1 cellular context compared by ENCODE assay signal in the genomic region with DNA sequence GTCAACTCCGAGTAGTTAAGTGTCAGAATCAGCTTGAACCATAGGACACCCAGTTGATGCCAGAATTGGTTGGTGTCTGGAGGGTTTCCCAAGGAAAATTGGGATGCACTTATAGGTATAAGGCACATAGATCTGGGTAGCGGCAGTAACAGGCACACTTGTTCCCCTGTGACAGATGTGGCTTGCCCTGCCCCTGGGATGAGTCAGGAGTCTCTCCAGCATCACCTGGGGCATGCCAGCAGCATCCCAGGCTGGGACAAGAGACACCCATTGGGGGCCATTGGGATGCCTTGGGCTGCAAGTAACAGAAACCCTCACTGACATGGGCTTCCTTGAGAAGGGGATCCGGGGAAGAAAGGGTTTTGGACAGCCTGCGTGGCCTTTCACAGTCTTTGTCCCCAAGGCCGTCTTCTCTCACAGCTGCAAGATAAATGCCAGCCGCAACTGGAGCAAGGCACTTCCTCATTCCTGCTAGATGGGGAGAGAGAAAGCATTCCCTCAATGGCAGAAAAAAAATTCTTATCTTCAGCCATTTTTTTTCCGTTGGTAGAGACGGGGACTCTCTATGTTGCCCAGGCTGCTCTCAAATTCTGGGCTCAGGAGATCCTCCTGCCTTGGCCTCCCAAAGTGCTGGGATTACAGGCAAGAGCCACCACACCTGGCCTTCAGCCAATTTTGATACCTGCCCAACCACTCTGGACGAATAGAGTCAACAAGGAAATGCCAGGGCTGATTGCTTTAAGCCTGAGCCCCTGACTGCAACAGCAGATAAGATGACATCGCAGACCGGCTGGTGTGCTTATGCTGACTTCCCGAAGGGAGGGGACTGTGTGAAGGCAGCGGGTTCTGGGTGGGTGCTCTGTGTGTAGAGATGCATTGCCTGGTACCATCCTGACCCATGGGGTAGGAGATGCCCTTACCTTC.
TF ChIP-seq lines count a peak whose summit lies in the region.

No MANE protein-coding gene starts in this region.

TF ChIP-seq in K562, 482 proteins besides CTCF, POLR2A, EP300 and RAD21 (continued from another document and continues in another):
- TF ChIP-seq, protein P1, sequence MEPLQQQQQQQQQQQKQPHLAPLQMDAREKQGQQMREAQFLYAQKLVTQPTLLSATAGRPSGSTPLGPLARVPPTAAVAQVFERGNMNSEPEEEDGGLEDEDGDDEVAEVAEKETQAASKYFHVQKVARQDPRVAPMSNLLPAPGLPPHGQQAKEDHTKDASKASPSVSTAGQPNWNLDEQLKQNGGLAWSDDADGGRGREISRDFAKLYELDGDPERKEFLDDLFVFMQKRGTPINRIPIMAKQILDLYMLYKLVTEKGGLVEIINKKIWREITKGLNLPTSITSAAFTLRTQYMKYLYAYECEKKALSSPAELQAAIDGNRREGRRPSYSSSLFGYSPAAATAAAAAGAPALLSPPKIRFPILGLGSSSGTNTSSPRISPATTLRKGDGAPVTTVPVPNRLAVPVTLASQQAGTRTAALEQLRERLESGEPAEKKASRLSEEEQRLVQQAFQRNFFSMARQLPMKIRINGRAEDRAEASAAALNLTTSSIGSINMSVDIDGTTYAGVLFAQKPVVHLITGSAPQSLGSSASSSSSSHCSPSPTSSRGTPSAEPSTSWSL (CRISPR knock-in tag; IDR thresholded peaks at IDR 0.05; ENCODE audit: borderline replicate concordance): no peak
- TF ChIP-seq ZNF347 (CRISPR knock-in tag; IDR thresholded peaks at IDR 0.05; ENCODE audit: low read depth): no peak
- TF ChIP-seq MAFG (tag; conservative IDR thresholded peaks at IDR 0.05): no peak
- TF ChIP-seq MEF2D (tag; conservative IDR thresholded peaks at IDR 0.05; ENCODE audit: low read depth): no peak
- TF ChIP-seq ZNF324 (CRISPR knock-in tag; IDR thresholded peaks at IDR 0.05): no peak
- TF ChIP-seq NR0B1 (IDR thresholded peaks at IDR 0.05; ENCODE audit: partially characterized antibody): no peak
- TF ChIP-seq, protein P2, sequence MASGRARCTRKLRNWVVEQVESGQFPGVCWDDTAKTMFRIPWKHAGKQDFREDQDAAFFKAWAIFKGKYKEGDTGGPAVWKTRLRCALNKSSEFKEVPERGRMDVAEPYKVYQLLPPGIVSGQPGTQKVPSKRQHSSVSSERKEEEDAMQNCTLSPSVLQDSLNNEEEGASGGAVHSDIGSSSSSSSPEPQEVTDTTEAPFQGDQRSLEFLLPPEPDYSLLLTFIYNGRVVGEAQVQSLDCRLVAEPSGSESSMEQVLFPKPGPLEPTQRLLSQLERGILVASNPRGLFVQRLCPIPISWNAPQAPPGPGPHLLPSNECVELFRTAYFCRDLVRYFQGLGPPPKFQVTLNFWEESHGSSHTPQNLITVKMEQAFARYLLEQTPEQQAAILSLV (tag; IDR thresholded peaks at IDR 0.05): no peak
- peak; percentile 81 to 93; a peak in 3 of 4 replicates for TF ChIP-seq TEAD1 (CRISPR knock-in tag; IDR thresholded peaks at IDR 0.05)
- TF ChIP-seq, protein P3, sequence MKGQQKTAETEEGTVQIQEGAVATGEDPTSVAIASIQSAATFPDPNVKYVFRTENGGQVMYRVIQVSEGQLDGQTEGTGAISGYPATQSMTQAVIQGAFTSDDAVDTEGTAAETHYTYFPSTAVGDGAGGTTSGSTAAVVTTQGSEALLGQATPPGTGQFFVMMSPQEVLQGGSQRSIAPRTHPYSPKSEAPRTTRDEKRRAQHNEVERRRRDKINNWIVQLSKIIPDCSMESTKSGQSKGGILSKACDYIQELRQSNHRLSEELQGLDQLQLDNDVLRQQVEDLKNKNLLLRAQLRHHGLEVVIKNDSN (CRISPR knock-in tag; IDR thresholded peaks at IDR 0.05): no peak
- TF ChIP-seq PTTG1 (tag; IDR thresholded peaks at IDR 0.05; ENCODE audit: low read depth): no peak
- no peak for TF ChIP-seq NCOA6 (IDR thresholded peaks at IDR 0.05)
- no peak for TF ChIP-seq ELK3 (CRISPR knock-in tag; IDR thresholded peaks at IDR 0.05)
- TF ChIP-seq NR2C1 (IDR thresholded peaks at IDR 0.05): no peak
- TF ChIP-seq NR2C1 (tag; IDR thresholded peaks at IDR 0.05): no peak
- TF ChIP-seq GATAD2A (IDR thresholded peaks at IDR 0.05): no peak
- no peak for TF ChIP-seq MAFK (IDR thresholded peaks at IDR 0.05; ENCODE audit: low read length)
- no peak for TF ChIP-seq ZKSCAN1 (IDR thresholded peaks at IDR 0.05; ENCODE audit: low read depth, low read length)
- no peak for TF ChIP-seq ZNF655 (CRISPR knock-in tag; IDR thresholded peaks at IDR 0.05)
- TF ChIP-seq ZNF561 (CRISPR knock-in tag; conservative IDR thresholded peaks at IDR 0.05): no peak
- no peak for TF ChIP-seq ZNF239 (CRISPR knock-in tag; IDR thresholded peaks at IDR 0.05)
- TF ChIP-seq ADNP (tag; IDR thresholded peaks at IDR 0.05): no peak
- TF ChIP-seq PRDM10 (IDR thresholded peaks at IDR 0.05; ENCODE audit: partially characterized antibody): no peak
- TF ChIP-seq ZNF717 (CRISPR knock-in tag; IDR thresholded peaks at IDR 0.05): no peak
- TF ChIP-seq, protein P4, sequence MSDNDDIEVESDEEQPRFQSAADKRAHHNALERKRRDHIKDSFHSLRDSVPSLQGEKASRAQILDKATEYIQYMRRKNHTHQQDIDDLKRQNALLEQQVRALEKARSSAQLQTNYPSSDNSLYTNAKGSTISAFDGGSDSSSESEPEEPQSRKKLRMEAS (CRISPR knock-in tag; IDR thresholded peaks at IDR 0.05): no peak
- no peak for TF ChIP-seq COPS2 (conservative IDR thresholded peaks at IDR 0.05)
- TF ChIP-seq, protein P5, sequence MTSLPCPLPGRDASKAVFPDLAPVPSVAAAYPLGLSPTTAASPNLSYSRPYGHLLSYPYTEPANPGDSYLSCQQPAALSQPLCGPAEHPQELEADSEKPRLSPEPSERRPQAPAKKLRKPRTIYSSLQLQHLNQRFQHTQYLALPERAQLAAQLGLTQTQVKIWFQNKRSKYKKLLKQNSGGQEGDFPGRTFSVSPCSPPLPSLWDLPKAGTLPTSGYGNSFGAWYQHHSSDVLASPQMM (CRISPR knock-in tag; IDR thresholded peaks at IDR 0.05): no peak
- no peak for TF ChIP-seq MIER1 (IDR thresholded peaks at IDR 0.05; ENCODE audit: low read depth)
- TF ChIP-seq FOXJ2 (tag; IDR thresholded peaks at IDR 0.05): 0 out of 2 replicates have a peak, but pooled peaks have one; percentile 39
- TF ChIP-seq MTA2 (IDR thresholded peaks at IDR 0.05; ENCODE audit: low read depth): peak; percentile 53
- TF ChIP-seq FUS (optimal IDR thresholded peaks at IDR 0.05; ENCODE audit: low read depth, low read length): no peak
- no peak for TF ChIP-seq L3MBTL2 (IDR thresholded peaks at IDR 0.05)
- TF ChIP-seq, protein P6, sequence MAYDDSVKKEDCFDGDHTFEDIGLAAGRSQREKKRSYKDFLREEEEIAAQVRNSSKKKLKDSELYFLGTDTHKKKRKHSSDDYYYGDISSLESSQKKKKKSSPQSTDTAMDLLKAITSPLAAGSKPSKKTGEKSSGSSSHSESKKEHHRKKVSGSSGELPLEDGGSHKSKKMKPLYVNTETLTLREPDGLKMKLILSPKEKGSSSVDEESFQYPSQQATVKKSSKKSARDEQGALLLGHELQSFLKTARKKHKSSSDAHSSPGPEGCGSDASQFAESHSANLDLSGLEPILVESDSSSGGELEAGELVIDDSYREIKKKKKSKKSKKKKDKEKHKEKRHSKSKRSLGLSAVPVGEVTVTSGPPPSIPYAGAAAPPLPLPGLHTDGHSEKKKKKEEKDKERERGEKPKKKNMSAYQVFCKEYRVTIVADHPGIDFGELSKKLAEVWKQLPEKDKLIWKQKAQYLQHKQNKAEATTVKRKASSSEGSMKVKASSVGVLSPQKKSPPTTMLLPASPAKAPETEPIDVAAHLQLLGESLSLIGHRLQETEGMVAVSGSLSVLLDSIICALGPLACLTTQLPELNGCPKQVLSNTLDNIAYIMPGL (CRISPR knock-in tag; IDR thresholded peaks at IDR 0.05): no peak
- TF ChIP-seq SOX6 (IDR thresholded peaks at IDR 0.05): peak; percentile 66; the same call in 1 of the 2 replicates
- peak; percentile 66; the same call in 1 of the 2 replicates for TF ChIP-seq ZNF766 (CRISPR knock-in tag; conservative IDR thresholded peaks at IDR 0.05)
- peak; percentile 99 for TF ChIP-seq SPI1 (IDR thresholded peaks at IDR 0.05; ENCODE audit: borderline replicate concordance, low read depth, low read length)
- TF ChIP-seq POLR2AphosphoS2 (IDR thresholded peaks at IDR 0.05; ENCODE audit: low read length): no peak
- peak; percentile 46; the same call in 1 of the 2 replicates for TF ChIP-seq TEAD2 (tag; IDR thresholded peaks at IDR 0.05)
- TF ChIP-seq, protein P7, sequence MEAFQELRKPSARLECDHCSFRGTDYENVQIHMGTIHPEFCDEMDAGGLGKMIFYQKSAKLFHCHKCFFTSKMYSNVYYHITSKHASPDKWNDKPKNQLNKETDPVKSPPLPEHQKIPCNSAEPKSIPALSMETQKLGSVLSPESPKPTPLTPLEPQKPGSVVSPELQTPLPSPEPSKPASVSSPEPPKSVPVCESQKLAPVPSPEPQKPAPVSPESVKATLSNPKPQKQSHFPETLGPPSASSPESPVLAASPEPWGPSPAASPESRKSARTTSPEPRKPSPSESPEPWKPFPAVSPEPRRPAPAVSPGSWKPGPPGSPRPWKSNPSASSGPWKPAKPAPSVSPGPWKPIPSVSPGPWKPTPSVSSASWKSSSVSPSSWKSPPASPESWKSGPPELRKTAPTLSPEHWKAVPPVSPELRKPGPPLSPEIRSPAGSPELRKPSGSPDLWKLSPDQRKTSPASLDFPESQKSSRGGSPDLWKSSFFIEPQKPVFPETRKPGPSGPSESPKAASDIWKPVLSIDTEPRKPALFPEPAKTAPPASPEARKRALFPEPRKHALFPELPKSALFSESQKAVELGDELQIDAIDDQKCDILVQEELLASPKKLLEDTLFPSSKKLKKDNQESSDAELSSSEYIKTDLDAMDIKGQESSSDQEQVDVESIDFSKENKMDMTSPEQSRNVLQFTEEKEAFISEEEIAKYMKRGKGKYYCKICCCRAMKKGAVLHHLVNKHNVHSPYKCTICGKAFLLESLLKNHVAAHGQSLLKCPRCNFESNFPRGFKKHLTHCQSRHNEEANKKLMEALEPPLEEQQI (IDR thresholded peaks at IDR 0.05): no peak
- no peak for TF ChIP-seq RBM25 (IDR thresholded peaks at IDR 0.05; ENCODE audit: low read depth, low read length, severe bottlenecking)
- peak; percentile 87 for TF ChIP-seq ARID1B (IDR thresholded peaks at IDR 0.05)
- TF ChIP-seq LARP7 (IDR thresholded peaks at IDR 0.05): no peak
- peak; percentile 67 for TF ChIP-seq TAL1 (IDR thresholded peaks at IDR 0.05)
- no peak for TF ChIP-seq ETV6 (IDR thresholded peaks at IDR 0.05; ENCODE audit: borderline replicate concordance in 1 of 2, low read depth in 2 of 2, low read length in 1 of 2)
- no peak for TF ChIP-seq ETV6 (CRISPR knock-in tag; IDR thresholded peaks at IDR 0.05; ENCODE audit: borderline replicate concordance)
- TF ChIP-seq, protein P8, sequence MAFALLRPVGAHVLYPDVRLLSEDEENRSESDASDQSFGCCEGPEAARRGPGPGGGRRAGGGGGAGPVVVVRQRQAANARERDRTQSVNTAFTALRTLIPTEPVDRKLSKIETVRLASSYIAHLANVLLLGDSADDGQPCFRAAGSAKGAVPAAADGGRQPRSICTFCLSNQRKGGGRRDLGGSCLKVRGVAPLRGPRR (CRISPR knock-in tag; IDR thresholded peaks at IDR 0.05): no peak
- TF ChIP-seq KLF16 (IDR thresholded peaks at IDR 0.05): no peak
- no peak for TF ChIP-seq FOSL1 (tag; conservative IDR thresholded peaks at IDR 0.05)
- no peak for TF ChIP-seq TSC22D4 (tag; IDR thresholded peaks at IDR 0.05)
